Comparison of ENCODE assay signal across 13 cellular contexts in genomic region chr11:76074178-76075112, GRCh38.
A peak's percentile ranks its signal among the peaks of the same experiment; 100 is the strongest.
DNase-seq lines count a peak whose midpoint lies in the region; ATAC-seq and TF ChIP-seq lines count a peak whose summit lies in the region.
"Had no signal": no experiment of that assay in that cellular context is flagged by ENCODE, and none has a peak within 500 bp of the region (broad histone marks: within the 10 kb centered on the region; RNA-seq: fewer than 3 reads in every experiment).

No MANE protein-coding gene starts in this region.

- H3K36me3 Mint-ChIP-seq in CD8-positive, alpha-beta memory T cell = peaks cover 9 to 11% (median 11%) of the 10 kb centered on the region in 3 donors
- peaks cover 0 to 18% (median 15%) of the 10 kb centered on the region in 3 donors for H3K36me3 Mint-ChIP-seq in immature natural killer cell
- H3K36me3 Mint-ChIP-seq: stimulated activated effector memory CD8-positive, alpha-beta T cell treated with anti-CD3 and anti-CD28 coated beads, Interleukin-12 subunit alpha, Interleukin-12 subunit beta, amount 100 ng/mL, for 72 hours had no signal

- CTCF ChIA-PET in CD8-positive, alpha-beta memory T cell (lab: Charles Lee) = no interaction called here

- peaks cover 5 to 15% (median 6%) of the 10 kb centered on the region in 3 donors for H3K4me1 Mint-ChIP-seq in CD8-positive, alpha-beta memory T cell
- H3K4me1 Mint-ChIP-seq in immature natural killer cell = peaks cover 3 to 16% of the 10 kb centered on the region in 2 donors

- H3K9me3 Mint-ChIP-seq in CD8-positive, alpha-beta memory T cell = peaks cover 0 to 3% (median 0%) of the 10 kb centered on the region in 5 donors
- no peaks in the 10 kb centered on the region for H3K9me3 Mint-ChIP-seq in immature natural killer cell
- H3K9me3 Mint-ChIP-seq: stimulated activated effector memory CD8-positive, alpha-beta T cell treated with anti-CD3 and anti-CD28 coated beads, Interleukin-12 subunit alpha, Interleukin-12 subunit beta, amount 100 ng/mL, for 72 hours had no signal

- no peak for DNase-seq in CD8-positive, alpha-beta memory T cell
- DNase-seq in NCI-H1436 treated with DMSO at 0.1 percent for 48 hours (lab: John Stamatoyannopoulos, UW) (peak; percentile 46), choroid plexus epithelial cell (ENCODE audit: low read depth) (peak; percentile 41), myocyte (ENCODE audit: low read depth) (peak; percentile 49), immature natural killer cell (no peak), NCI-H1930 (lab: John Stamatoyannopoulos, UW) (no peak)
- DNase-seq in activated CD4-positive, alpha-beta T cell treated with anti-CD3 and anti-CD28 coated beads for 1 hour = no peak
- DNase-seq: activated CD4-positive, alpha-beta T cell treated with anti-CD3 and anti-CD28 coated beads for 48 hours; lower lobe of right lung; NCI-H1105; stimulated activated CD4-positive, alpha-beta T cell treated with anti-CD3 and anti-CD28 coated beads, Interleukin-12 subunit alpha, Interleukin-12 subunit beta, amount 100 ng/mL, for 4 hours had no signal

- peak overlapping the region; percentile 33 for H3K27ac ChIP-seq in CD8-positive, alpha-beta memory T cell (ENCODE audit: low read depth, low read length)
- H3K27ac ChIP-seq: lower lobe of right lung had no signal

- no peak for ATAC-seq in HG02870 (IDR thresholded peaks at IDR 0.05; ENCODE audit: unreplicated experiment)
- ATAC-seq: lower lobe of right lung; stimulated activated effector memory CD8-positive, alpha-beta T cell treated with anti-CD3 and anti-CD28 coated beads, Interleukin-12 subunit alpha, Interleukin-12 subunit beta, amount 100 ng/mL, for 72 hours had no signal

- peak overlapping the region in 2 of 8 donors; percentile 7 to 35 for H3K27ac Mint-ChIP-seq in CD8-positive, alpha-beta memory T cell
- no peak overlapping the region for H3K27ac Mint-ChIP-seq in immature natural killer cell
- H3K27ac Mint-ChIP-seq: stimulated activated effector memory CD8-positive, alpha-beta T cell treated with anti-CD3 and anti-CD28 coated beads, Interleukin-12 subunit alpha, Interleukin-12 subunit beta, amount 100 ng/mL, for 72 hours had no signal

- H3K27me3 ChIP-seq in CD8-positive, alpha-beta memory T cell (ENCODE audit: insufficient read depth, low read length, poor library complexity, severe bottlenecking) = no peaks in the 10 kb centered on the region

- H3K4me3 Mint-ChIP-seq in CD8-positive, alpha-beta memory T cell = no peak overlapping the region
- no peak overlapping the region for H3K4me3 Mint-ChIP-seq in immature natural killer cell
- H3K4me3 Mint-ChIP-seq: stimulated activated effector memory CD8-positive, alpha-beta T cell treated with anti-CD3 and anti-CD28 coated beads, Interleukin-12 subunit alpha, Interleukin-12 subunit beta, amount 100 ng/mL, for 72 hours had no signal

- no peaks in the 10 kb centered on the region for H3K9me3 ChIP-seq in CD8-positive, alpha-beta memory T cell (ENCODE audit: low read length)
- H3K9me3 ChIP-seq: lower lobe of right lung had no signal

- H3K4me1 ChIP-seq in CD8-positive, alpha-beta memory T cell (ENCODE audit: insufficient read depth, low read length) = no peaks in the 10 kb centered on the region

- H3K36me3 ChIP-seq in CD8-positive, alpha-beta memory T cell (ENCODE audit: insufficient read depth, low read length) = no peaks in the 10 kb centered on the region
- H3K36me3 ChIP-seq: lower lobe of right lung had no signal

- POLR2A ChIA-PET in CD8-positive, alpha-beta memory T cell (lab: Charles Lee) = no interaction called here

- no peaks in the 10 kb centered on the region for H3K27me3 Mint-ChIP-seq in CD8-positive, alpha-beta memory T cell
- peaks cover 0 to 2% (median 1%) of the 10 kb centered on the region in 3 donors for H3K27me3 Mint-ChIP-seq in immature natural killer cell (ENCODE audit: low read depth in 3 of 3)

- no peak overlapping the region for H3K4me3 ChIP-seq in CD8-positive, alpha-beta memory T cell (ENCODE audit: low read length)
- no peak overlapping the region for H3K4me3 ChIP-seq in choroid plexus epithelial cell (ENCODE audit: low read depth, low read length)
- H3K4me3 ChIP-seq: lower lobe of right lung had no signal

- no peak for TF ChIP-seq CTCF in choroid plexus epithelial cell (conservative IDR thresholded peaks at IDR 0.05; ENCODE audit: low read depth, low read length)

Comparison
In these comparisons a context has a peak if more than half of its experiments do, and no peak if none do; other contexts are left out.
1. DNase-seq: peak in NCI-H1436 treated with DMSO at 0.1 percent for 48 hours (single experiment), choroid plexus epithelial cell (single experiment) and myocyte (single experiment); none in CD8-positive, alpha-beta memory T cell (0 of 5), immature natural killer cell (0 of 3), activated CD4-positive, alpha-beta T cell treated with anti-CD3 and anti-CD28 coated beads for 1 hour (single experiment) and NCI-H1930 (0 of 2).